ENCODE assay signal across 12 cellular contexts in the genomic region with DNA sequence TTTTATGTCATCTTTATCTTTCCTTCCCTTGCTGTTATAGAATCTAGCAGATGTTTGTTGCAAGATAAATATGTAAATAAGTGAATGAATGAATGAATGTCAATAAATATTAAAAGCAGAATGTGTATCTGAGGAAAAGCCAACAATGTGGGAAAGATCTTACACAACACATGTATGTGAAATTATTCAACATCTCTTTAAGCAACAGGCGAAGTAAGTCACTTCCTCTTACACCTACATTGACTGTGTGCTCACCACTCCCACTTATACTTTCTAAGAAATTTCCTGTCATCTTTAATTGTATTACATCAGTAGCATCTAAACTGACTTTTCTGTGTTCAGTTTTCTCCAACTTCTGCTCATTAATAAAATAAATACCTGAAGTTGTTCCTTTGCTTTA. TPM values are rescaled to one million over a fixed set of nuclear protein-coding genes. Genes with fewer than 3 reads are reported as not detected.
"Had no signal": no experiment of that assay in that cellular context is flagged by ENCODE, and none has a peak within 500 bp of the region (broad histone marks: within the 10 kb centered on the region; RNA-seq: fewer than 3 reads in every experiment).

No MANE protein-coding gene starts in this region.

- DNase-seq: activated T-cell treated with anti-CD3 and anti-CD28 coated beads, Interleukin-2, amount 50 U/mL, for 1 hour; amygdala; dermis blood vessel endothelial cell; left colon; mucosa of descending colon; natural killer cell; nucleus accumbens; right cardiac atrium; transverse colon had no signal

- H3K4me3 ChIP-seq: lung, mucosa of descending colon, smooth muscle cell, transverse colon had no signal

- H3K27me3 ChIP-seq: transverse colon had no signal

- H3K36me3 ChIP-seq: transverse colon had no signal

- H3K4me2 ChIP-seq: smooth muscle cell had no signal

- H3K27ac ChIP-seq: transverse colon had no signal

- H3K4me1 ChIP-seq: transverse colon had no signal

- ATAC-seq: left colon, mucosa of descending colon, natural killer cell, right cardiac atrium had no signal

RNA-seq across cellular contexts. Expression of a gene that starts 43.0 kb away (rescaled TPM):
- total RNA-seq: dermis blood vessel endothelial cell; left colon; natural killer cell; T-helper 2 cell treated with Interferon-gamma antibody and Interleukin-4, amounts not matched to agents 100 ng/mL and 5 ng/mL, for 36 hours had no signal
